Comparison of ENCODE assay signal across 1 cellular context in the genomic region with DNA sequence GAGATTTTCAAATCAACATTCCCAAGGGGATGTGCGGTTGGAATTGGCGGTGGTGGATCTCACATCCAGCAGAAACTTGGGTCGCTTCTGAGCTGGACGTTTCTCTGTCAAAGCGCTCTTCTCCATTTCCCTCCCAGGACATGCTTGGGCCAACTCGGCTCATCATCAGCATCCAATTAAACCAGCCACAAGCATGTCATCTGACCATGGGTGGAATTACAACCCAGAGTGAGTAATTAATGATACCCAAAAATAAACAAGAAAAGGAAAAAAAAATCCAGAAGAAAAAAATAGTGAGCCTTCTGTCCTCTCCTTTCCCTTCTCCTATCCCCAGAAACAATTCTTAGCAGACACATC.
TF ChIP-seq lines count a peak whose summit lies in the region.

No MANE protein-coding gene starts in this region.

TF ChIP-seq in HEK293, 187 proteins besides CTCF, POLR2A, EP300 and RAD21:
- TF ChIP-seq, protein P1, sequence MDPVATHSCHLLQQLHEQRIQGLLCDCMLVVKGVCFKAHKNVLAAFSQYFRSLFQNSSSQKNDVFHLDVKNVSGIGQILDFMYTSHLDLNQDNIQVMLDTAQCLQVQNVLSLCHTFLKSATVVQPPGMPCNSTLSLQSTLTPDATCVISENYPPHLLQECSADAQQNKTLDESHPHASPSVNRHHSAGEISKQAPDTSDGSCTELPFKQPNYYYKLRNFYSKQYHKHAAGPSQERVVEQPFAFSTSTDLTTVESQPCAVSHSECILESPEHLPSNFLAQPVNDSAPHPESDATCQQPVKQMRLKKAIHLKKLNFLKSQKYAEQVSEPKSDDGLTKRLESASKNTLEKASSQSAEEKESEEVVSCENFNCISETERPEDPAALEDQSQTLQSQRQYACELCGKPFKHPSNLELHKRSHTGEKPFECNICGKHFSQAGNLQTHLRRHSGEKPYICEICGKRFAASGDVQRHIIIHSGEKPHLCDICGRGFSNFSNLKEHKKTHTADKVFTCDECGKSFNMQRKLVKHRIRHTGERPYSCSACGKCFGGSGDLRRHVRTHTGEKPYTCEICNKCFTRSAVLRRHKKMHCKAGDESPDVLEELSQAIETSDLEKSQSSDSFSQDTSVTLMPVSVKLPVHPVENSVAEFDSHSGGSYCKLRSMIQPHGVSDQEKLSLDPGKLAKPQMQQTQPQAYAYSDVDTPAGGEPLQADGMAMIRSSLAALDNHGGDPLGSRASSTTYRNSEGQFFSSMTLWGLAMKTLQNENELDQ (tag by site-specific recombination; IDR thresholded peaks at IDR 0.05; ENCODE audit: low read depth) = no peak
- TF ChIP-seq, protein P2, sequence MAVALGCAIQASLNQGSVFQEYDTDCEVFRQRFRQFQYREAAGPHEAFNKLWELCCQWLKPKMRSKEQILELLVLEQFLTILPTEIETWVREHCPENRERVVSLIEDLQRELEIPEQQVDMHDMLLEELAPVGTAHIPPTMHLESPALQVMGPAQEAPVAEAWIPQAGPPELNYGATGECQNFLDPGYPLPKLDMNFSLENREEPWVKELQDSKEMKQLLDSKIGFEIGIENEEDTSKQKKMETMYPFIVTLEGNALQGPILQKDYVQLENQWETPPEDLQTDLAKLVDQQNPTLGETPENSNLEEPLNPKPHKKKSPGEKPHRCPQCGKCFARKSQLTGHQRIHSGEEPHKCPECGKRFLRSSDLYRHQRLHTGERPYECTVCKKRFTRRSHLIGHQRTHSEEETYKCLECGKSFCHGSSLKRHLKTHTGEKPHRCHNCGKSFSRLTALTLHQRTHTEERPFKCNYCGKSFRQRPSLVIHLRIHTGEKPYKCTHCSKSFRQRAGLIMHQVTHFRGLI (tag by site-specific recombination; IDR thresholded peaks at IDR 0.05) = no peak
- TF ChIP-seq ZNF214 (tag by site-specific recombination; IDR thresholded peaks at IDR 0.05; ENCODE audit: borderline replicate concordance) (no peak), HOXC10 (CRISPR knock-in tag; IDR thresholded peaks at IDR 0.05) (no peak), ZNF221 (tag by site-specific recombination; IDR thresholded peaks at IDR 0.05; ENCODE audit: borderline replicate concordance) (no peak)
- TF ChIP-seq, protein P3, sequence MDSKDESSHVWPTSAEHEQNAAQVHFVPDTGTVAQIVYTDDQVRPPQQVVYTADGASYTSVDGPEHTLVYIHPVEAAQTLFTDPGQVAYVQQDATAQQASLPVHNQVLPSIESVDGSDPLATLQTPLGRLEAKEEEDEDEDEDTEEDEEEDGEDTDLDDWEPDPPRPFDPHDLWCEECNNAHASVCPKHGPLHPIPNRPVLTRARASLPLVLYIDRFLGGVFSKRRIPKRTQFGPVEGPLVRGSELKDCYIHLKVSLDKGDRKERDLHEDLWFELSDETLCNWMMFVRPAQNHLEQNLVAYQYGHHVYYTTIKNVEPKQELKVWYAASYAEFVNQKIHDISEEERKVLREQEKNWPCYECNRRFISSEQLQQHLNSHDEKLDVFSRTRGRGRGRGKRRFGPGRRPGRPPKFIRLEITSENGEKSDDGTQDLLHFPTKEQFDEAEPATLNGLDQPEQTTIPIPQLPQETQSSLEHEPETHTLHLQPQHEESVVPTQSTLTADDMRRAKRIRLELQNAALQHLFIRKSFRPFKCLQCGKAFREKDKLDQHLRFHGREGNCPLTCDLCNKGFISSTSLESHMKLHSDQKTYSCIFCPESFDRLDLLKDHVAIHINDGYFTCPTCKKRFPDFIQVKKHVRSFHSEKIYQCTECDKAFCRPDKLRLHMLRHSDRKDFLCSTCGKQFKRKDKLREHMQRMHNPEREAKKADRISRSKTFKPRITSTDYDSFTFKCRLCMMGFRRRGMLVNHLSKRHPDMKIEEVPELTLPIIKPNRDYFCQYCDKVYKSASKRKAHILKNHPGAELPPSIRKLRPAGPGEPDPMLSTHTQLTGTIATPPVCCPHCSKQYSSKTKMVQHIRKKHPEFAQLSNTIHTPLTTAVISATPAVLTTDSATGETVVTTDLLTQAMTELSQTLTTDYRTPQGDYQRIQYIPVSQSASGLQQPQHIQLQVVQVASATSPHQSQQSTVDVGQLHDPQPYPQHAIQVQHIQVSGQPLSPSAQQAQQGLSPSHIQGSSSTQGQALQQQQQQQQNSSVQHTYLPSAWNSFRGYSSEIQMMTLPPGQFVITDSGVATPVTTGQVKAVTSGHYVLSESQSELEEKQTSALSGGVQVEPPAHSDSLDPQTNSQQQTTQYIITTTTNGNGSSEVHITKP (tag by site-specific recombination; IDR thresholded peaks at IDR 0.05) = no peak
- TF ChIP-seq, protein P4, sequence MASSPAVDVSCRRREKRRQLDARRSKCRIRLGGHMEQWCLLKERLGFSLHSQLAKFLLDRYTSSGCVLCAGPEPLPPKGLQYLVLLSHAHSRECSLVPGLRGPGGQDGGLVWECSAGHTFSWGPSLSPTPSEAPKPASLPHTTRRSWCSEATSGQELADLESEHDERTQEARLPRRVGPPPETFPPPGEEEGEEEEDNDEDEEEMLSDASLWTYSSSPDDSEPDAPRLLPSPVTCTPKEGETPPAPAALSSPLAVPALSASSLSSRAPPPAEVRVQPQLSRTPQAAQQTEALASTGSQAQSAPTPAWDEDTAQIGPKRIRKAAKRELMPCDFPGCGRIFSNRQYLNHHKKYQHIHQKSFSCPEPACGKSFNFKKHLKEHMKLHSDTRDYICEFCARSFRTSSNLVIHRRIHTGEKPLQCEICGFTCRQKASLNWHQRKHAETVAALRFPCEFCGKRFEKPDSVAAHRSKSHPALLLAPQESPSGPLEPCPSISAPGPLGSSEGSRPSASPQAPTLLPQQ (tag by site-specific recombination; IDR thresholded peaks at IDR 0.05) = no peak
- TF ChIP-seq, protein P5, sequence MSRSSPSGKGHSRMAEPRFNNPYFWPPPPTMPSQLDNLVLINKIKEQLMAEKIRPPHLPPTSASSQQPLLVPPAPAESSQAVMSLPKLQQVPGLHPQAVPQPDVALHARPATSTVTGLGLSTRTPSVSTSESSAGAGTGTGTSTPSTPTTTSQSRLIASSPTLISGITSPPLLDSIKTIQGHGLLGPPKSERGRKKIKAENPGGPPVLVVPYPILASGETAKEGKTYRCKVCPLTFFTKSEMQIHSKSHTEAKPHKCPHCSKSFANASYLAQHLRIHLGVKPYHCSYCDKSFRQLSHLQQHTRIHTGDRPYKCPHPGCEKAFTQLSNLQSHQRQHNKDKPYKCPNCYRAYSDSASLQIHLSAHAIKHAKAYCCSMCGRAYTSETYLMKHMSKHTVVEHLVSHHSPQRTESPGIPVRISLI (tag by site-specific recombination; IDR thresholded peaks at IDR 0.05) = 0 out of 2 replicates have a peak, but pooled peaks have one; percentile 40
